In the genomic region with DNA sequence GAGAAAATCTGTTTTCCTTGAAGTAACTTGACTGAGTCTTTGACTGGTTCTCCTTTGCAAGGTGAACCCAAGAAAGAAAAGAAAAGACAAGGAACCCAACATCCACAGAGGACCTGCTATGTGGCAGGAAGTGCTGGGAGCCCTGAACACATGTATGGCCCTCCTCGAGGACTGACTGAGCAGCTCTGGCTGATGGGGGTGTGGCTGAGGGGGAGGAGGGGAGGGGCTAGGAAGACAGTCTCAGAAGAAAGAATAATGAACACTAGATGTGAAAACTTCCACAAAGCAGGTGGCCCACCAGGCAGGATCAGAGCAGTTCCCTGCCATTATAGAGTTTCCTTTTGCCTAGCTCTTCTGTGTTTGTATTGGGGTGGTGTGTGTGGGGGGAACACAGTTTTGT, we compare ENCODE assay signal across 18 cellular contexts. TPM values are rescaled to one million over a fixed set of nuclear protein-coding genes. Genes with fewer than 3 reads are reported as not detected.
DNase-seq lines count a peak whose midpoint lies in the region; ATAC-seq and TF ChIP-seq lines count a peak whose summit lies in the region.
"Had no signal": no experiment of that assay in that cellular context is flagged by ENCODE, and none has a peak within 500 bp of the region (broad histone marks: within the 10 kb centered on the region; RNA-seq: fewer than 3 reads in every experiment).

No MANE protein-coding gene starts in this region.

- no peaks in the 10 kb centered on the region for H3K36me3 Mint-ChIP-seq in activated T-cell treated with anti-CD3 and anti-CD28 coated beads, Interleukin-2, amount 50 U/mL, for 4 hours (ENCODE audit: insufficient read depth)
- H3K36me3 Mint-ChIP-seq in activated T-cell treated with anti-CD3 and anti-CD28 coated beads, Interleukin-2, amount 50 U/mL, for 24 hours (ENCODE audit: low read depth): no peaks in the 10 kb centered on the region
- no peaks in the 10 kb centered on the region for H3K36me3 Mint-ChIP-seq in neural progenitor cell
- no peaks in the 10 kb centered on the region for H3K36me3 Mint-ChIP-seq in nephron progenitor cell (ENCODE audit: low read depth)

- H3K27ac ChIP-seq in WERI-Rb-1 (no peak overlapping the region), neural progenitor cell (no peak overlapping the region)
- H3K27ac ChIP-seq: foreskin keratinocyte, left lung, right atrium auricular region, SJCRH30 had no signal

- TF ChIP-seq EP300 in Ishikawa (IDR thresholded peaks at IDR 0.05; ENCODE audit: borderline replicate concordance): no peak

- DNase-seq in activated T-cell treated with anti-CD3 and anti-CD28 coated beads, Interleukin-2, amount 50 U/mL, for 4 hours: no peak
- DNase-seq in activated T-cell treated with anti-CD3 and anti-CD28 coated beads, Interleukin-2, amount 50 U/mL, for 24 hours: no peak
- peak; percentile 26 for DNase-seq in WERI-Rb-1
- no peak for DNase-seq in neural progenitor cell (ENCODE audit: low spot score)
- DNase-seq in nephron progenitor cell: no peak
- DNase-seq in erythroblast (lab: John Stamatoyannopoulos, UW): no peak
- DNase-seq: foreskin keratinocyte, left lung, NCI-H1048, NCI-H2081 treated with DMSO at 0.1 percent for 48 hours, NCI-H526, occipital lobe, PC-3 had no signal

- no peaks in the 10 kb centered on the region for H4K20me1 ChIP-seq in neural progenitor cell (ENCODE audit: low read depth)

- no peaks in the 10 kb centered on the region for H3F3A ChIP-seq in neural progenitor cell (ENCODE audit: low read depth)

- no peak for TF ChIP-seq RAD21 in Ishikawa (IDR thresholded peaks at IDR 0.05; ENCODE audit: low read depth)

- no peaks in the 10 kb centered on the region for H3K9me3 Mint-ChIP-seq in activated T-cell treated with anti-CD3 and anti-CD28 coated beads, Interleukin-2, amount 50 U/mL, for 4 hours
- H3K9me3 Mint-ChIP-seq in activated T-cell treated with anti-CD3 and anti-CD28 coated beads, Interleukin-2, amount 50 U/mL, for 24 hours: no peaks in the 10 kb centered on the region
- H3K9me3 Mint-ChIP-seq in neural progenitor cell: peaks cover 2% of the 10 kb centered on the region
- peaks cover 10% of the 10 kb centered on the region for H3K9me3 Mint-ChIP-seq in nephron progenitor cell
- H3K9me3 Mint-ChIP-seq: activated T-helper 1 cell treated with anti-CD3 and anti-CD28 coated beads, Interleukin-12 subunit alpha, Interleukin-12 subunit beta, Interleukin-2, Interleukin-4 antibody, amounts not matched to agents 30 ng/mL and 10 ng/mL and 1 ng/mL, durations not matched to agents 14 hours and 24 hours and 36 hours had no signal

- no peaks in the 10 kb centered on the region for H3K4me1 Mint-ChIP-seq in activated T-cell treated with anti-CD3 and anti-CD28 coated beads, Interleukin-2, amount 50 U/mL, for 4 hours (ENCODE audit: low read depth)
- peaks cover 6% of the 10 kb centered on the region for H3K4me1 Mint-ChIP-seq in activated T-cell treated with anti-CD3 and anti-CD28 coated beads, Interleukin-2, amount 50 U/mL, for 24 hours (ENCODE audit: low read depth)
- H3K4me1 Mint-ChIP-seq in neural progenitor cell (peaks cover 33% of the 10 kb centered on the region), nephron progenitor cell (peaks cover 12% of the 10 kb centered on the region)

- no peak for TF ChIP-seq POLR2A in erythroblast (IDR thresholded peaks at IDR 0.05; ENCODE audit: low read length)

- H3K27me3 ChIP-seq in WERI-Rb-1 (ENCODE audit: insufficient read depth, low read depth, severe bottlenecking) (no peaks in the 10 kb centered on the region), neural progenitor cell (no peaks in the 10 kb centered on the region)
- H3K27me3 ChIP-seq: foreskin keratinocyte, left lung, right atrium auricular region, SJCRH30 had no signal

- H3K4me2 ChIP-seq in neural progenitor cell: no peak overlapping the region

- H3K4me1 ChIP-seq in neural progenitor cell: peaks cover 10% of the 10 kb centered on the region
- H3K4me1 ChIP-seq: foreskin keratinocyte had no signal

- TF ChIP-seq CTCF in WERI-Rb-1 (IDR thresholded peaks at IDR 0.05; ENCODE audit: low read depth, low read length) (no peak), neural progenitor cell (IDR thresholded peaks at IDR 0.05) (no peak), nephron progenitor cell (IDR thresholded peaks at IDR 0.05) (no peak)

- ATAC-seq in activated T-cell treated with anti-CD3 and anti-CD28 coated beads, Interleukin-2, amount 50 U/mL, for 4 hours: peak; percentile 21 to 47
- no peak for ATAC-seq in HG03095 (IDR thresholded peaks at IDR 0.05; ENCODE audit: unreplicated experiment)
- ATAC-seq: foreskin keratinocyte, left lung, PC-3 had no signal

- H3K79me2 ChIP-seq in neural progenitor cell (ENCODE audit: low read depth): no peaks in the 10 kb centered on the region

- H3K4me3 ChIP-seq in WERI-Rb-1 (ENCODE audit: low read depth, low read length) (no peak overlapping the region), neural progenitor cell (no peak overlapping the region)
- H3K4me3 ChIP-seq: left lung, right atrium auricular region, SJCRH30 had no signal

- H3K27me3 Mint-ChIP-seq in activated T-cell treated with anti-CD3 and anti-CD28 coated beads, Interleukin-2, amount 50 U/mL, for 4 hours (ENCODE audit: low read depth): no peaks in the 10 kb centered on the region
- H3K27me3 Mint-ChIP-seq in activated T-cell treated with anti-CD3 and anti-CD28 coated beads, Interleukin-2, amount 50 U/mL, for 24 hours: no peaks in the 10 kb centered on the region
- H3K27me3 Mint-ChIP-seq in neural progenitor cell (ENCODE audit: insufficient read depth, low read depth) (peaks cover 9% of the 10 kb centered on the region), nephron progenitor cell (ENCODE audit: low read depth, poor library complexity) (peaks cover 10% of the 10 kb centered on the region)

- no peak overlapping the region for H2AFZ ChIP-seq in neural progenitor cell (replicated peaks)

- no peak overlapping the region for H3K4me3 Mint-ChIP-seq in activated T-cell treated with anti-CD3 and anti-CD28 coated beads, Interleukin-2, amount 50 U/mL, for 4 hours
- H3K4me3 Mint-ChIP-seq in activated T-cell treated with anti-CD3 and anti-CD28 coated beads, Interleukin-2, amount 50 U/mL, for 24 hours: no peak overlapping the region
- H3K4me3 Mint-ChIP-seq in neural progenitor cell: peak overlapping the region; percentile 15
- H3K4me3 Mint-ChIP-seq in nephron progenitor cell: no peak overlapping the region
- H3K4me3 Mint-ChIP-seq: activated T-helper 1 cell treated with anti-CD3 and anti-CD28 coated beads, Interleukin-12 subunit alpha, Interleukin-12 subunit beta, Interleukin-2, Interleukin-4 antibody, amounts not matched to agents 30 ng/mL and 10 ng/mL and 1 ng/mL, durations not matched to agents 14 hours and 24 hours and 36 hours had no signal

- no peaks in the 10 kb centered on the region for H3K9me3 ChIP-seq in WERI-Rb-1 (ENCODE audit: severe bottlenecking)
- no peaks in the 10 kb centered on the region for H3K9me3 ChIP-seq in neural progenitor cell (ENCODE audit: low read depth)
- H3K9me3 ChIP-seq: left lung, right atrium auricular region, SJCRH30 had no signal

- H3K27ac Mint-ChIP-seq in activated T-cell treated with anti-CD3 and anti-CD28 coated beads, Interleukin-2, amount 50 U/mL, for 24 hours: no peak overlapping the region
- H3K27ac Mint-ChIP-seq in neural progenitor cell (no peak overlapping the region), nephron progenitor cell (no peak overlapping the region)
- H3K27ac Mint-ChIP-seq: activated T-helper 1 cell treated with anti-CD3 and anti-CD28 coated beads, Interleukin-12 subunit alpha, Interleukin-12 subunit beta, Interleukin-2, Interleukin-4 antibody, amounts not matched to agents 30 ng/mL and 10 ng/mL and 1 ng/mL, durations not matched to agents 14 hours and 24 hours and 36 hours had no signal

- no peak overlapping the region for H3K9ac ChIP-seq in neural progenitor cell

- no peaks in the 10 kb centered on the region for H3K36me3 ChIP-seq in WERI-Rb-1
- H3K36me3 ChIP-seq in neural progenitor cell: no peaks in the 10 kb centered on the region
- H3K36me3 ChIP-seq: left lung, right atrium auricular region, SJCRH30 had no signal

TF ChIP-seq in Ishikawa, 13 proteins besides CTCF, POLR2A, EP300 and RAD21:
- TF ChIP-seq EGR1 (IDR thresholded peaks at IDR 0.05) (no peak), ZBTB7A (IDR thresholded peaks at IDR 0.05; ENCODE audit: low read depth) (no peak), TAF1 (IDR thresholded peaks at IDR 0.05; ENCODE audit: low read depth) (no peak), YY1 (IDR thresholded peaks at IDR 0.05; ENCODE audit: low read depth) (no peak), CEBPB (IDR thresholded peaks at IDR 0.05) (no peak), TCF12 (IDR thresholded peaks at IDR 0.05; ENCODE audit: low read depth) (no peak), CREB1 (IDR thresholded peaks at IDR 0.05; ENCODE audit: low read depth) (no peak)
- TF ChIP-seq, protein P1, sequence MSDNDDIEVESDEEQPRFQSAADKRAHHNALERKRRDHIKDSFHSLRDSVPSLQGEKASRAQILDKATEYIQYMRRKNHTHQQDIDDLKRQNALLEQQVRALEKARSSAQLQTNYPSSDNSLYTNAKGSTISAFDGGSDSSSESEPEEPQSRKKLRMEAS (IDR thresholded peaks at IDR 0.05): peak; percentile 75; the same call in 1 of the 2 replicates
TF ChIP-seq in Ishikawa: peak in this region for 1.

RNA-seq across cellular contexts. Expression of gene NENF, which starts 26.1 kb away (rescaled TPM):
- 10 to 100 TPM; 26.4 to 29.3 (median 28.9) TPM for total RNA-seq in activated T-cell treated with anti-CD3 and anti-CD28 coated beads, Interleukin-2, amount 50 U/mL, for 4 hours
- 6.8 and 8.2 TPM in 2 replicates for total RNA-seq in neural progenitor cell (ENCODE audit: low replicate concordance)

RNA-seq across cellular contexts. Expression of gene PACC1, which starts 44.1 kb away (rescaled TPM):
- 10 to 100 TPM; 13.2 to 16.4 (median 14.9) TPM for total RNA-seq in activated T-cell treated with anti-CD3 and anti-CD28 coated beads, Interleukin-2, amount 50 U/mL, for 4 hours
- 16.5 and 21.1 TPM in 2 replicates for total RNA-seq in neural progenitor cell (ENCODE audit: low replicate concordance)
